In genomic region chr20:32580970-32581838, GRCh38 we compare ENCODE assay signal across 1 cellular context.
TF ChIP-seq lines count a peak whose summit lies in the region.

No MANE protein-coding gene starts in this region.

TF ChIP-seq in K562, 482 proteins besides CTCF, POLR2A, EP300 and RAD21 (continued from another document and continues in another):
- TF ChIP-seq NBN (IDR thresholded peaks at IDR 0.05; ENCODE audit: low read depth) = peak; percentile 44; the same call in 1 of the 2 replicates
- TF ChIP-seq ZBTB26 (CRISPR knock-in tag; IDR thresholded peaks at IDR 0.05) = 0 out of 2 replicates have a peak, but pooled peaks have one; percentile 68
- TF ChIP-seq ZBTB7A (IDR thresholded peaks at IDR 0.05; ENCODE audit: borderline replicate concordance, control insufficient read depth, low read depth, low read length) = peak; percentile 96
- TF ChIP-seq NFRKB (IDR thresholded peaks at IDR 0.05; ENCODE audit: low read depth) = peak; percentile 61
- no peak for TF ChIP-seq ZNF717 (CRISPR knock-in tag; IDR thresholded peaks at IDR 0.05)
- TF ChIP-seq L3MBTL2 (IDR thresholded peaks at IDR 0.05) = peak; percentile 47; the same call in 1 of the 2 replicates
- peak; percentile 75; the same call in 1 of the 2 replicates for TF ChIP-seq CUX1 (CRISPR knock-in tag; IDR thresholded peaks at IDR 0.05)
- peak; percentile 69 for TF ChIP-seq CREM (IDR thresholded peaks at IDR 0.05; ENCODE audit: low read depth)
- TF ChIP-seq MAFF (IDR thresholded peaks at IDR 0.05; ENCODE audit: low read length) = no peak
- peak; percentile 46 to 62; a peak in 3 of 4 replicates for TF ChIP-seq TBL1XR1 (IDR thresholded peaks at IDR 0.05; ENCODE audit: low read length in 2 of 2)
- TF ChIP-seq TOE1 (IDR thresholded peaks at IDR 0.05; ENCODE audit: borderline replicate concordance) = 0 out of 2 replicates have a peak, but pooled peaks have one; percentile 15
- no peak for TF ChIP-seq TOE1 (CRISPR knock-in tag; IDR thresholded peaks at IDR 0.05; ENCODE audit: borderline replicate concordance, low read depth)
- TF ChIP-seq CBFA2T3 (IDR thresholded peaks at IDR 0.05) = peak; percentile 89
- TF ChIP-seq NR2F6 (CRISPR knock-in tag; IDR thresholded peaks at IDR 0.05) = no peak
- TF ChIP-seq ESRRA (IDR thresholded peaks at IDR 0.05; ENCODE audit: borderline replicate concordance, low read depth) = peak; percentile 72; the same call in 1 of the 2 replicates
- 0 out of 2 replicates have a peak, but pooled peaks have one; percentile 30 for TF ChIP-seq SMARCC2 (IDR thresholded peaks at IDR 0.05; ENCODE audit: low read depth)
- TF ChIP-seq CBX1 (IDR thresholded peaks at IDR 0.05; ENCODE audit: low read depth) = peak; percentile 13; the same call in 1 of the 2 replicates
- 0 out of 2 replicates have a peak, but pooled peaks have one; percentile 40 for TF ChIP-seq ARID3A (IDR thresholded peaks at IDR 0.05; ENCODE audit: borderline replicate concordance, low read depth, low read length)
- no peak for TF ChIP-seq SRSF1 (IDR thresholded peaks at IDR 0.05; ENCODE audit: low read depth, low read length)
- TF ChIP-seq RBBP5 (IDR thresholded peaks at IDR 0.05; ENCODE audit: borderline replicate concordance, insufficient read depth, low read length, poor library complexity, severe bottlenecking) = peak; percentile 26
- TF ChIP-seq ZFP1 (CRISPR knock-in tag; IDR thresholded peaks at IDR 0.05) = no peak
- TF ChIP-seq ZNF592 (IDR thresholded peaks at IDR 0.05) = peak; percentile 64
- TF ChIP-seq CBFA2T2 (conservative IDR thresholded peaks at IDR 0.05) = peak; percentile 78
- peak; percentile 13 for TF ChIP-seq NEUROD1 (IDR thresholded peaks at IDR 0.05; ENCODE audit: borderline replicate concordance, low read depth, low read length, partially characterized antibody)
- TF ChIP-seq NCOA4 (IDR thresholded peaks at IDR 0.05; ENCODE audit: partially characterized antibody) = no peak
- peak; percentile 60 to 69; a peak in 3 of 4 replicates for TF ChIP-seq RCOR1 (IDR thresholded peaks at IDR 0.05; ENCODE audit: borderline replicate concordance in 1 of 2, low read depth in 2 of 2, low read length in 2 of 2)
- peak; percentile 54; the same call in 1 of the 2 replicates for TF ChIP-seq ELF1 (tag; IDR thresholded peaks at IDR 0.05)
- TF ChIP-seq TAL1 (IDR thresholded peaks at IDR 0.05) = peak; percentile 63
- TF ChIP-seq TARDBP (IDR thresholded peaks at IDR 0.05) = peak; percentile 94
- no peak for TF ChIP-seq LARP7 (IDR thresholded peaks at IDR 0.05)
- 0 out of 2 replicates have a peak, but pooled peaks have one; percentile 3 for TF ChIP-seq SMC3 (conservative IDR thresholded peaks at IDR 0.05; ENCODE audit: insufficient read depth, low read depth, low read length)
- TF ChIP-seq SAP30 (IDR thresholded peaks at IDR 0.05; ENCODE audit: borderline replicate concordance, insufficient read depth, low read depth, low read length, poor library complexity, severe bottlenecking) = peak; percentile 42
- no peak for TF ChIP-seq TRIM28 (IDR thresholded peaks at IDR 0.05)
- peak; percentile 38; the same call in 1 of the 2 replicates for TF ChIP-seq CXXC5 (CRISPR knock-in tag; IDR thresholded peaks at IDR 0.05)
- peak; percentile 37; the same call in 1 of the 2 replicates for TF ChIP-seq GATAD2A (IDR thresholded peaks at IDR 0.05)
- TF ChIP-seq HDAC1 (IDR thresholded peaks at IDR 0.05) = peak; percentile 35 to 71; a peak in 2 of 4 replicates
- no peak for TF ChIP-seq E2F5 (CRISPR knock-in tag; IDR thresholded peaks at IDR 0.05)
- TF ChIP-seq ZKSCAN1 (IDR thresholded peaks at IDR 0.05; ENCODE audit: low read depth, low read length) = peak; percentile 40; the same call in 1 of the 2 replicates
- peak; percentile 80 for TF ChIP-seq DACH1 (IDR thresholded peaks at IDR 0.05; ENCODE audit: partially characterized antibody)
- TF ChIP-seq ARNT (IDR thresholded peaks at IDR 0.05) = 0 out of 4 replicates have a peak, but pooled peaks of 1 of the 2 experiments have one; percentile 48
- TF ChIP-seq MAFK (IDR thresholded peaks at IDR 0.05; ENCODE audit: low read length) = no peak
- TF ChIP-seq ZMIZ1 (IDR thresholded peaks at IDR 0.05; ENCODE audit: low read depth in 2 of 2, low read length in 2 of 2) = 0 out of 4 replicates have a peak, but pooled peaks of 1 of the 2 experiments have one; percentile 20
- peak; percentile 23 for TF ChIP-seq HMGN3 (IDR thresholded peaks at IDR 0.05; ENCODE audit: borderline replicate concordance, extremely low read depth, insufficient read length, low read depth, low read length)
- TF ChIP-seq RBM17 (IDR thresholded peaks at IDR 0.05; ENCODE audit: borderline replicate concordance, low read depth, low read length) = no peak
